9 cellular contexts compared by ENCODE assay signal in the genomic region with DNA sequence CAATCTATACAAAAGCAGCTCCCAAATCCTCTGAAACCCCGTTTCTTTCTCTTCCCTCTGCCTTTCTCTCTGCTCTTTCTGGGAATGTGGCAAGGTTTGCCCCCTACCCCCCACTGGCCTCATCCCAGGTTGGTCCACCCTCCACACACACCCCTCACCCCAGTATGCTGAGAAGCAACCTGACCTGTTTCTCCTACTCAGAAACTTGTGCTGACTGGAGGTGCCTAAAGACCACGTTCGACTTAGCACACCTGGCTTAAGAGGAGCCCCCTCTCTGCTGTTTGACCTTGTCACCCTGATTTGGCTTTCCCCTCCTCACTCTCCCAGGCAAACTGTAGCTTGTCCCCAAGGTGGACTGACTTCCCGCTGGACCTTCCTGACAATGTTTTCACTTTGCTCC. TPM values are rescaled to one million over a fixed set of nuclear protein-coding genes. Genes with fewer than 3 reads are reported as not detected.
A peak's percentile ranks its signal among the peaks of the same experiment; 100 is the strongest.
DNase-seq lines count a peak whose midpoint lies in the region; ATAC-seq and TF ChIP-seq lines count a peak whose summit lies in the region.
"Had no signal": no experiment of that assay in that cellular context is flagged by ENCODE, and none has a peak within 500 bp of the region (broad histone marks: within the 10 kb centered on the region; RNA-seq: fewer than 3 reads in every experiment).

No MANE protein-coding gene starts in this region.

- peak overlapping the region; percentile 81 for H3K9ac ChIP-seq in adipocyte (ENCODE audit: low read length)

- H3K27me3 Mint-ChIP-seq in activated CD4-positive, alpha-beta T cell treated with anti-CD3 and anti-CD28 coated beads for 36 hours: peaks cover 41% of the 10 kb centered on the region

- H3K4me3 ChIP-seq in adipocyte (ENCODE audit: low read length): peak overlapping the region; percentile 86
- peak overlapping the region; percentile 79 to 88 (median 82) for H3K4me3 ChIP-seq in stomach

- no peak for TF ChIP-seq POLR2A in stomach (IDR thresholded peaks at IDR 0.05)

- H3K27ac ChIP-seq in layer of hippocampus (ENCODE audit: low read depth, low read length): peak overlapping the region; percentile 97
- peak overlapping the region in 4 of 5 donors; percentile 81 to 88 (median 87) for H3K27ac ChIP-seq in stomach
- H3K27ac ChIP-seq: HL-60 had no signal

- intact Hi-C loops in activated CD4-positive, alpha-beta T cell treated with anti-CD3 and anti-CD28 coated beads for 36 hours (cut with DNase I, micrococcal nuclease): no loop called here
- intact Hi-C loops in stomach (cut with DNase I; ENCODE audit: low total_unique reads): no loop called here

- H3K36me3 ChIP-seq in adipocyte (ENCODE audit: control insufficient read depth, insufficient read depth, low read length, severe bottlenecking) (no peaks in the 10 kb centered on the region), stomach (no peaks in the 10 kb centered on the region)

- peaks cover 7% of the 10 kb centered on the region for H3K4me1 Mint-ChIP-seq in activated CD4-positive, alpha-beta T cell treated with anti-CD3 and anti-CD28 coated beads for 36 hours

- H3K9me3 Mint-ChIP-seq in activated CD4-positive, alpha-beta T cell treated with anti-CD3 and anti-CD28 coated beads for 36 hours (ENCODE audit: low read depth): no peaks in the 10 kb centered on the region

- CTCF ChIA-PET in activated CD4-positive, alpha-beta T cell treated with anti-CD3 and anti-CD28 coated beads for 36 hours (lab: Charles Lee): interaction anchor here (0.6 to 1.4 kb wide), 4 partner anchors 33 to 1097 kb away, joined by 3 to 4 read pairs (median 4); no protein-coding TSS in a partner anchor

- no peak for DNase-seq in activated CD4-positive, alpha-beta T cell treated with anti-CD3 and anti-CD28 coated beads for 36 hours
- no peak for DNase-seq in activated CD4-positive, alpha-beta T cell treated with anti-CD3 and anti-CD28 coated beads for 48 hours
- no peak for DNase-seq in adipocyte (ENCODE audit: low read depth)
- no peak for DNase-seq in stomach
- no peak for DNase-seq in HuH-7 (ENCODE audit: low spot score)
- DNase-seq in SW 1271 (lab: John Stamatoyannopoulos, UW): no peak

- H3K27me3 ChIP-seq in adipocyte (replicated peaks; ENCODE audit: control insufficient read depth, insufficient read depth, low read length): no peaks in the 10 kb centered on the region
- no peaks in the 10 kb centered on the region for H3K27me3 ChIP-seq in layer of hippocampus (ENCODE audit: control insufficient read depth, insufficient read depth, low read length)
- H3K27me3 ChIP-seq in stomach: no peaks in the 10 kb centered on the region

- H3K9me3 ChIP-seq in adipocyte (ENCODE audit: control insufficient read depth, low read length) (no peaks in the 10 kb centered on the region), stomach (no peaks in the 10 kb centered on the region)

- H3K27ac Mint-ChIP-seq in activated CD4-positive, alpha-beta T cell treated with anti-CD3 and anti-CD28 coated beads for 36 hours: no peak overlapping the region

- WGBS in stomach, 5 donors: 46 to 65% (median 48%) methylated on average over 4 of the region's 4 CpGs

- peaks cover 20% of the 10 kb centered on the region for H3K4me1 ChIP-seq in adipocyte (ENCODE audit: control insufficient read depth, insufficient read depth, low read length)
- H3K4me1 ChIP-seq in stomach: peaks cover 11 to 49% (median 37%) of the 10 kb centered on the region in 4 donors

- no peak for TF ChIP-seq CTCF in stomach (IDR thresholded peaks at IDR 0.05)

- TF ChIP-seq EP300 in stomach (IDR thresholded peaks at IDR 0.05): no peak

- ATAC-seq in activated CD4-positive, alpha-beta T cell treated with anti-CD3 and anti-CD28 coated beads for 36 hours: no peak
- no peak for ATAC-seq in HG03439 (IDR thresholded peaks at IDR 0.05; ENCODE audit: unreplicated experiment)

- no peaks in the 10 kb centered on the region for H3K36me3 Mint-ChIP-seq in activated CD4-positive, alpha-beta T cell treated with anti-CD3 and anti-CD28 coated beads for 36 hours (ENCODE audit: low read depth)

- POLR2A ChIA-PET in activated CD4-positive, alpha-beta T cell treated with anti-CD3 and anti-CD28 coated beads for 36 hours (lab: Charles Lee): no interaction called here

- H3K4me3 Mint-ChIP-seq in activated CD4-positive, alpha-beta T cell treated with anti-CD3 and anti-CD28 coated beads for 36 hours: peak overlapping the region; percentile 59

RNA-seq across cellular contexts. Expression of a gene that starts 1.1 kb away (rescaled TPM):
- total RNA-seq in activated CD4-positive, alpha-beta T cell treated with anti-CD3 and anti-CD28 coated beads for 36 hours: 10 to 100 TPM; 18.6 to 19.9 TPM
- total RNA-seq in stomach: 10 to 100 TPM; 18.5 to 47.3 (median 36.2) TPM
- polyA plus RNA-seq in stomach: 10 to 100 TPM; 15.5 to 28.4 (median 27.4) TPM

RNA-seq across cellular contexts. Expression of a gene that starts 30.9 kb away (rescaled TPM):
- total RNA-seq in activated CD4-positive, alpha-beta T cell treated with anti-CD3 and anti-CD28 coated beads for 36 hours: 1 to 10 TPM; 4.3 to 4.6 TPM
- total RNA-seq in stomach: 10 to 100 TPM in 2 of 5 donors, under 1 TPM in 1, not detected in 2; 0.92 to 56.7 (median 34.5) TPM
- polyA plus RNA-seq in stomach: 1 to 10 TPM in 2 of 3 donors, under 1 TPM in 1; 0.46 to 1.9 (median 1.3) TPM

RNA-seq across cellular contexts. Expression of a gene that starts 35.0 kb away (rescaled TPM):
- total RNA-seq in activated CD4-positive, alpha-beta T cell treated with anti-CD3 and anti-CD28 coated beads for 36 hours: under 1 TPM in 1 of 2 experiments, not detected in 1; 0.05 TPM
- total RNA-seq in stomach: 10 to 100 TPM in 2 of 5 donors, 1 to 10 TPM in 2, not detected in 1; 6.8 to 91.8 (median 13.2) TPM
- 1 to 10 TPM; 2.4 to 5.7 (median 5.2) TPM for polyA plus RNA-seq in stomach

RNA-seq across cellular contexts. Expression of a gene that starts 40.8 kb away (rescaled TPM):
- 10 to 100 TPM in 1 of 2 experiments, 1 to 10 TPM in 1; 7.1 to 10.6 TPM for total RNA-seq in activated CD4-positive, alpha-beta T cell treated with anti-CD3 and anti-CD28 coated beads for 36 hours
- 10 to 100 TPM in 1 of 5 donors, 1 to 10 TPM in 3, under 1 TPM in 1; 0.58 to 19.3 (median 8.5) TPM for total RNA-seq in stomach
- polyA plus RNA-seq in stomach: 1 to 10 TPM; 1.5 to 3.8 (median 2.1) TPM

RNA-seq across cellular contexts. Expression of a gene that starts 52.3 kb away (rescaled TPM):
- under 1 TPM; 0.63 to 0.89 TPM for total RNA-seq in activated CD4-positive, alpha-beta T cell treated with anti-CD3 and anti-CD28 coated beads for 36 hours
- total RNA-seq in stomach: 100 to 1,000 TPM in 1 of 5 donors, 10 to 100 TPM in 3, 1 to 10 TPM in 1; 5.3 to 264 (median 48.7) TPM
- 10 to 100 TPM in 1 of 3 donors, 1 to 10 TPM in 2; 7.5 to 12.8 (median 9.6) TPM for polyA plus RNA-seq in stomach
